In the genomic region with DNA sequence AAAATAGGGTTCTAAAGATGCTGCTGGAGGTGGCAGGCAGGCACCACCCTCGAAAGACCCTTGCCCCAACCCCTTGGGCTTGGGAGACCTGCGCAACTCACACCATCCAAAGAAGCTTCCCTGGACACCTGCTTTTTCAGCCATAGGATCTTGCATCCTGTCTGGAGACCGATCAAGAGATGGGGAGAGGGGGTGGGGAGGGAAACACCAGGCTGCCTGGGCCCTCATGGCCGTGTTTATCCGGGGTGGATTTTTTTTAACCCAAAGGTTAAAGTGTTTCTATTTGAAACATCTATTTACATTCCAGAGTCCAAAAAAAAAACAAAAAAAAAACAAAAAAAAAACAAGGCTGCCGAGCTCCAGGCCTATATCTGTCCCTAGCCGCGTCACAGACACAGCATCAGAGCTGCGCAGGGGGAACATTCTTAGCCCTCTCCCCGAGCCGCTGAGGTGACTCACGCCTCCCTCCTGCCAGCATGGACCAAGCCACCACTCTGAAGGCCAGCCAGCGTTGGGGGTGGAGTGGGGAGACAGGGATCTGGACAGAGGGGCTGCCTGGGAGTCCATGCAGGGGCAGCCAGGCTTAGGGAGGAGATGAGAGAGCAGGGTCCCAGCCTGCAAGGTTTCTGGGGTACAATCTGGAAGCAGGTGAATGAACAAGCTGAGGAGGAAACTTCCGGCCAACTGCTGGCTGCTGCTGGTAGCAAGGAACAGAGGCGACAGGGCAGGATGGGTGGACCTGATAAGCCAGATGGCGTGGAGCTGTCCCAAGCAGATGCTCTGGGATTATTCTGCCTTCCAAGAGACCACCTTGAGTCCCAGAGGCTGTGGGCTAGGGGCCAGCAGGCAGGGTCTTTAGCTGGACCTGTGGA, we compare ENCODE assay signal across 7 cellular contexts. TPM values are rescaled to one million over a fixed set of nuclear protein-coding genes. Genes with fewer than 3 reads are reported as not detected.
A peak's percentile ranks its signal among the peaks of the same experiment; 100 is the strongest.
DNase-seq lines count a peak whose midpoint lies in the region; ATAC-seq and FAIRE-seq lines count a peak whose summit lies in the region.

No MANE protein-coding gene starts in this region.

- H3K27me3 ChIP-seq in mesenchymal stem cell (ENCODE audit: control insufficient read depth in 1 of 2, insufficient read depth in 1 of 2, low read length in 2 of 2) = no peaks in the 10 kb centered on the region

- peak overlapping the region; percentile 68 for H4K8ac ChIP-seq in mesenchymal stem cell (ENCODE audit: low read length)

- peak; percentile 86 for FAIRE-seq in urothelium cell line (lab: Jason Lieb, UNC)

- no peak for ATAC-seq in GM19452 (IDR thresholded peaks at IDR 0.05; ENCODE audit: unreplicated experiment)
- no peak for ATAC-seq in GM19463 (IDR thresholded peaks at IDR 0.05; ENCODE audit: unreplicated experiment)
- no peak for ATAC-seq in HG03175 (IDR thresholded peaks at IDR 0.05; ENCODE audit: unreplicated experiment)

- H3K9ac ChIP-seq in mesenchymal stem cell (ENCODE audit: low read length) = peak overlapping the region; percentile 71

- no peak overlapping the region for H2BK5ac ChIP-seq in mesenchymal stem cell (ENCODE audit: low read depth, low read length, poor library complexity, severe bottlenecking)

- DNase-seq in NCI-H2227 (lab: John Stamatoyannopoulos, UW; ENCODE audit: unreplicated experiment) (peak; percentile 64), dedifferentiated amniotic fluid mesenchymal stem cell (ENCODE audit: extremely low spot score) (peak; percentile 92), mesenchymal stem cell (peak; percentile 99), urothelium cell line (ENCODE audit: low spot score) (peak; percentile 93)

- 19% methylated on average over 13 of the region's 16 CpGs for WGBS in mesenchymal stem cell

- peak overlapping the region; percentile 70 to 91 for H3K4ac ChIP-seq in mesenchymal stem cell (ENCODE audit: low read depth in 1 of 2, low read length in 2 of 2)

- peaks cover 51% of the 10 kb centered on the region for H3K4me1 ChIP-seq in mesenchymal stem cell (ENCODE audit: control insufficient read depth, insufficient read depth, low read depth, low read length)

- H2BK120ac ChIP-seq in mesenchymal stem cell (ENCODE audit: low read depth, low read length) = peak overlapping the region; percentile 50

- H3K36me3 ChIP-seq in mesenchymal stem cell (ENCODE audit: control insufficient read depth in 1 of 2, insufficient read depth in 2 of 2, low read depth in 1 of 2, low read length in 2 of 2) = peaks cover 8 to 22% of the 10 kb centered on the region in 2 experiments

- H3K18ac ChIP-seq in mesenchymal stem cell (ENCODE audit: low read depth in 1 of 2, low read length in 2 of 2) = peak overlapping the region; percentile 88 to 90

- peaks cover 35% of the 10 kb centered on the region for H3K79me1 ChIP-seq in mesenchymal stem cell (replicated peaks; ENCODE audit: low read length, poor library complexity, severe bottlenecking)

- peak overlapping the region; percentile 61 for H3K27ac ChIP-seq in mesenchymal stem cell (ENCODE audit: low read length, poor library complexity, severe bottlenecking)

- peak overlapping the region in 1 of 2 experiments; percentile 80 for H3K4me3 ChIP-seq in mesenchymal stem cell (ENCODE audit: insufficient read depth in 1 of 2, low read depth in 1 of 2, low read length in 2 of 2)

- peak overlapping the region; percentile 58 for H4K91ac ChIP-seq in mesenchymal stem cell (ENCODE audit: low read length)

- peak overlapping the region; percentile 78 for H2BK15ac ChIP-seq in mesenchymal stem cell (ENCODE audit: low read depth, poor library complexity, severe bottlenecking)

- peak overlapping the region; percentile 78 for H2AK5ac ChIP-seq in mesenchymal stem cell (ENCODE audit: low read length, severe bottlenecking)

- peak overlapping the region in 1 of 2 experiments; percentile 83 for H3K23ac ChIP-seq in mesenchymal stem cell (ENCODE audit: low read length in 2 of 2)

- H3K9me3 ChIP-seq in mesenchymal stem cell (ENCODE audit: control insufficient read depth, low read length) = no peaks in the 10 kb centered on the region

- H3K4me2 ChIP-seq in mesenchymal stem cell (ENCODE audit: low read length, poor library complexity, severe bottlenecking) = peak overlapping the region; percentile 35

- peak overlapping the region; percentile 91 to 99 for H2BK12ac ChIP-seq in mesenchymal stem cell (ENCODE audit: low read length in 2 of 2)

- H2AFZ ChIP-seq in mesenchymal stem cell (ENCODE audit: low read depth, low read length) = no peak overlapping the region

- peak overlapping the region in 1 of 2 experiments; percentile 57 for H3K14ac ChIP-seq in mesenchymal stem cell (ENCODE audit: low read length in 2 of 2)

RNA-seq across cellular contexts. Expression of gene HDAC5, which starts 14.8 kb away (rescaled TPM):
- 36.0 TPM for polyA plus RNA-seq in mesenchymal stem cell (2013, experiment 1 of 2)
- polyA plus RNA-seq in mesenchymal stem cell (2013, experiment 2 of 2) = 34.6 TPM

RNA-seq across cellular contexts. Expression of gene HROB, which starts 33.1 kb away (rescaled TPM):
- 1.6 TPM for polyA plus RNA-seq in mesenchymal stem cell (2013, experiment 1 of 2)
- 1.6 TPM for polyA plus RNA-seq in mesenchymal stem cell (2013, experiment 2 of 2)

RNA-seq across cellular contexts. Expression of gene G6PC3, which starts 38.1 kb away (rescaled TPM):
- polyA plus RNA-seq in mesenchymal stem cell (2013, experiment 1 of 2) = 158 TPM
- polyA plus RNA-seq in mesenchymal stem cell (2013, experiment 2 of 2) = 165 TPM

RNA-seq across cellular contexts. Expression of gene LSM12, which starts 42.2 kb away (rescaled TPM):
- polyA plus RNA-seq in mesenchymal stem cell (2013, experiment 1 of 2) = 74.2 TPM
- 73.4 TPM for polyA plus RNA-seq in mesenchymal stem cell (2013, experiment 2 of 2)
